Comparison of ENCODE assay signal across 20 cellular contexts in genomic region chr1:7449750-7450149, GRCh38.
"Had no signal": no experiment of that assay in that cellular context is flagged by ENCODE, and none has a peak within 500 bp of the region (broad histone marks: within the 10 kb centered on the region; RNA-seq: fewer than 3 reads in every experiment).

No MANE protein-coding gene starts in this region.

- H3K79me2 ChIP-seq: hepatocyte had no signal

- ATAC-seq: left colon; left ventricle myocardium superior; natural killer cell treated with Interleukin-12 subunit alpha and Interleukin-12 subunit beta and Interleukin-15 and Interleukin-18, amount 100 ng/mL, for 72 hours; pancreas; right cardiac atrium had no signal

- H2AFZ ChIP-seq: hepatocyte had no signal

- H3K4me2 ChIP-seq: hepatocyte had no signal

- H3K9me3 Mint-ChIP-seq: natural killer cell treated with Interleukin-12 subunit alpha and Interleukin-12 subunit beta and Interleukin-15 and Interleukin-18, amount 100 ng/mL, for 72 hours had no signal

- H3K27me3 ChIP-seq: hepatocyte, pancreas, stomach, upper lobe of left lung, uterus had no signal

- H3K27ac ChIP-seq: hepatocyte, pancreas, stomach, upper lobe of left lung, uterus had no signal

- H3K36me3 Mint-ChIP-seq: natural killer cell treated with Interleukin-12 subunit alpha and Interleukin-12 subunit beta and Interleukin-15 and Interleukin-18, amount 100 ng/mL, for 72 hours had no signal

- H3K36me3 ChIP-seq: pancreas, stomach, upper lobe of left lung, uterus had no signal

- H3K9me3 ChIP-seq: pancreas, stomach, upper lobe of left lung, uterus had no signal

- H3K4me3 ChIP-seq: hepatocyte, lung, pancreas, stomach, upper lobe of left lung, uterus had no signal

- H3K27me3 Mint-ChIP-seq: natural killer cell treated with Interleukin-12 subunit alpha and Interleukin-12 subunit beta and Interleukin-15 and Interleukin-18, amount 100 ng/mL, for 72 hours had no signal

- H3K4me3 Mint-ChIP-seq: natural killer cell treated with Interleukin-12 subunit alpha and Interleukin-12 subunit beta and Interleukin-15 and Interleukin-18, amount 100 ng/mL, for 72 hours had no signal

- H3K27ac Mint-ChIP-seq: natural killer cell treated with Interleukin-12 subunit alpha and Interleukin-12 subunit beta and Interleukin-15 and Interleukin-18, amount 100 ng/mL, for 72 hours; progenitor cell of endocrine pancreas had no signal

- DNase-seq: effector CD4-positive, alpha-beta T cell; foreskin melanocyte; head of caudate nucleus; left colon; left ventricle myocardium superior; mesenchymal stem cell; midbrain; occipital lobe; small intestine; stimulated activated CD4-positive, alpha-beta T cell treated with anti-CD3 and anti-CD28 coated beads, Interleukin-12 subunit alpha, Interleukin-12 subunit beta, amount 100 ng/mL, for 4 hours; stimulated activated naive CD4-positive, alpha-beta T cell; stomach; upper lobe of left lung; uterus had no signal
